1 cellular context compared by ENCODE assay signal in the genomic region with DNA sequence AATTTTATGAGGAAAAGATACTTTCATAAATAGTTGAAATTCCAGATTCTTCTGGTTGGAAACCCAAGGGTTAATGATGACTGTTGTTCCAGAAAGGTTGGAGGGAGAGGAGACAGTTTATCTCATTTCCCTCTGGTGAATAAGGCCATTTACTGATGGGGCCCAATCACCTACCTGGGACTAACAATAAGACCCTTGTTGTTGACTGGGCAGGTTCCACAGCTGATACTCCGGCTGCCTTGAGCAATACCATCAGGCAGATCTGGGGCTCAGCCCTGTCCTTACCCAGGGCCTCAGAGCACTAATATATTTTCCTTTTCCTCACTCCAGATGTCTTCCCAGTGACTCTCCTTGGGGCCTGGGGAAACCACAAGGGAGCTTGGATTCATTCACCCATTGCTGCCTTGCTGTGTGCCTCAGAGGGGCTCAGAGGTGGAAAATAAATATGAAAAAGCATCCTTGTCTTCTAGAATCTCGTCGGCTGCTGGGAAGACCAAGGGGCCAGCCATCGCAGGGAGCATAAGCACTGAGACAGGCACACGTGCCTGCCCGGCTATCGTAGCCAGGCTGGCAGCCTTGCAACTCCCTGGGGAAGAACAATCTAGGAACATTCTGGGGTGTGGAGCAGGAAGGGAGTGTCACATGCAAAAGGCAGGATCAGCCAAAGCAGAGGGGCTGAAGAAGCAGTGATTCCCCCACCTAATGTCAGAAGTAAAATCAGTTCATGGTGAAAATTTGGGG.
TF ChIP-seq lines count a peak whose summit lies in the region.

No MANE protein-coding gene starts in this region.

TF ChIP-seq in GM23338, 12 proteins besides CTCF, POLR2A, EP300 and RAD21 (continued from another document):
- TF ChIP-seq, protein P1, sequence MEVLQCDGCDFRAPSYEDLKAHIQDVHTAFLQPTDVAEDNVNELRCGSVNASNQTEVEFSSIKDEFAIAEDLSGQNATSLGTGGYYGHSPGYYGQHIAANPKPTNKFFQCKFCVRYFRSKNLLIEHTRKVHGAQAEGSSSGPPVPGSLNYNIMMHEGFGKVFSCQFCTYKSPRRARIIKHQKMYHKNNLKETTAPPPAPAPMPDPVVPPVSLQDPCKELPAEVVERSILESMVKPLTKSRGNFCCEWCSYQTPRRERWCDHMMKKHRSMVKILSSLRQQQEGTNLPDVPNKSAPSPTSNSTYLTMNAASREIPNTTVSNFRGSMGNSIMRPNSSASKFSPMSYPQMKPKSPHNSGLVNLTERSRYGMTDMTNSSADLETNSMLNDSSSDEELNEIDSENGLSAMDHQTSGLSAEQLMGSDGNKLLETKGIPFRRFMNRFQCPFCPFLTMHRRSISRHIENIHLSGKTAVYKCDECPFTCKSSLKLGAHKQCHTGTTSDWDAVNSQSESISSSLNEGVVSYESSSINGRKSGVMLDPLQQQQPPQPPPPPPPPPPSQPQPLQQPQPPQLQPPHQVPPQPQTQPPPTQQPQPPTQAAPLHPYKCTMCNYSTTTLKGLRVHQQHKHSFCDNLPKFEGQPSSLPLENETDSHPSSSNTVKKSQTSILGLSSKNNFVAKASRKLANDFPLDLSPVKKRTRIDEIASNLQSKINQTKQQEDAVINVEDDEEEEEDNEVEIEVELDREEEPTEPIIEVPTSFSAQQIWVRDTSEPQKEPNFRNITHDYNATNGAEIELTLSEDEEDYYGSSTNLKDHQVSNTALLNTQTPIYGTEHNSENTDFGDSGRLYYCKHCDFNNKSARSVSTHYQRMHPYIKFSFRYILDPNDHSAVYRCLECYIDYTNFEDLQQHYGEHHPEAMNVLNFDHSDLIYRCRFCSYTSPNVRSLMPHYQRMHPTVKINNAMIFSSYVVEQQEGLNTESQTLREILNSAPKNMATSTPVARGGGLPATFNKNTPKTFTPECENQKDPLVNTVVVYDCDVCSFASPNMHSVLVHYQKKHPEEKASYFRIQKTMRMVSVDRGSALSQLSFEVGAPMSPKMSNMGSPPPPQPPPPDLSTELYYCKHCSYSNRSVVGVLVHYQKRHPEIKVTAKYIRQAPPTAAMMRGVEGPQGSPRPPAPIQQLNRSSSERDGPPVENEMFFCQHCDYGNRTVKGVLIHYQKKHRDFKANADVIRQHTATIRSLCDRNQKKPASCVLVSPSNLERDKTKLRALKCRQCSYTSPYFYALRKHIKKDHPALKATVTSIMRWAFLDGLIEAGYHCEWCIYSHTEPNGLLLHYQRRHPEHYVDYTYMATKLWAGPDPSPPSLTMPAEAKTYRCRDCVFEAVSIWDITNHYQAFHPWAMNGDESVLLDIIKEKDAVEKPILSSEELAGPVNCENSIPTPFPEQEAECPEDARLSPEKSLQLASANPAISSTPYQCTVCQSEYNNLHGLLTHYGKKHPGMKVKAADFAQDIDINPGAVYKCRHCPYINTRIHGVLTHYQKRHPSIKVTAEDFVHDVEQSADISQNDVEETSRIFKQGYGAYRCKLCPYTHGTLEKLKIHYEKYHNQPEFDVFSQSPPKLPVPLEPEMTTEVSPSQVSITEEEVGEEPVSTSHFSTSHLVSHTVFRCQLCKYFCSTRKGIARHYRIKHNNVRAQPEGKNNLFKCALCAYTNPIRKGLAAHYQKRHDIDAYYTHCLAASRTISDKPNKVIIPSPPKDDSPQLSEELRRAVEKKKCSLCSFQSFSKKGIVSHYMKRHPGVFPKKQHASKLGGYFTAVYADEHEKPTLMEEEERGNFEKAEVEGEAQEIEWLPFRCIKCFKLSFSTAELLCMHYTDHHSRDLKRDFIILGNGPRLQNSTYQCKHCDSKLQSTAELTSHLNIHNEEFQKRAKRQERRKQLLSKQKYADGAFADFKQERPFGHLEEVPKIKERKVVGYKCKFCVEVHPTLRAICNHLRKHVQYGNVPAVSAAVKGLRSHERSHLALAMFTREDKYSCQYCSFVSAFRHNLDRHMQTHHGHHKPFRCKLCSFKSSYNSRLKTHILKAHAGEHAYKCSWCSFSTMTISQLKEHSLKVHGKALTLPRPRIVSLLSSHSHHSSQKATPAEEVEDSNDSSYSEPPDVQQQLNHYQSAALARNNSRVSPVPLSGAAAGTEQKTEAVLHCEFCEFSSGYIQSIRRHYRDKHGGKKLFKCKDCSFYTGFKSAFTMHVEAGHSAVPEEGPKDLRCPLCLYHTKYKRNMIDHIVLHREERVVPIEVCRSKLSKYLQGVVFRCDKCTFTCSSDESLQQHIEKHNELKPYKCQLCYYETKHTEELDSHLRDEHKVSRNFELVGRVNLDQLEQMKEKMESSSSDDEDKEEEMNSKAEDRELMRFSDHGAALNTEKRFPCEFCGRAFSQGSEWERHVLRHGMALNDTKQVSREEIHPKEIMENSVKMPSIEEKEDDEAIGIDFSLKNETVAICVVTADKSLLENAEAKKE (CRISPR knock-in tag; IDR thresholded peaks at IDR 0.05), result no peak
- TF ChIP-seq POLR2AphosphoS5 (IDR thresholded peaks at IDR 0.05; ENCODE audit: low read depth) (no peak), STAT1 (IDR thresholded peaks at IDR 0.05; ENCODE audit: unreplicated experiment) (no peak), EZH2phosphoT487 (IDR thresholded peaks at IDR 0.05; ENCODE audit: unreplicated experiment) (no peak), ZNF331 (CRISPR knock-in tag; IDR thresholded peaks at IDR 0.05; ENCODE audit: low read depth) (no peak), CREB1 (CRISPR knock-in tag; IDR thresholded peaks at IDR 0.05; ENCODE audit: low read depth) (no peak), NANOG (IDR thresholded peaks at IDR 0.05; ENCODE audit: borderline replicate concordance) (no peak), ZNF114 (CRISPR knock-in tag; IDR thresholded peaks at IDR 0.05) (no peak)
TF ChIP-seq in GM23338: peak in this region for 0.
